ENCODE assay signal across 1 cellular context in the genomic region with DNA sequence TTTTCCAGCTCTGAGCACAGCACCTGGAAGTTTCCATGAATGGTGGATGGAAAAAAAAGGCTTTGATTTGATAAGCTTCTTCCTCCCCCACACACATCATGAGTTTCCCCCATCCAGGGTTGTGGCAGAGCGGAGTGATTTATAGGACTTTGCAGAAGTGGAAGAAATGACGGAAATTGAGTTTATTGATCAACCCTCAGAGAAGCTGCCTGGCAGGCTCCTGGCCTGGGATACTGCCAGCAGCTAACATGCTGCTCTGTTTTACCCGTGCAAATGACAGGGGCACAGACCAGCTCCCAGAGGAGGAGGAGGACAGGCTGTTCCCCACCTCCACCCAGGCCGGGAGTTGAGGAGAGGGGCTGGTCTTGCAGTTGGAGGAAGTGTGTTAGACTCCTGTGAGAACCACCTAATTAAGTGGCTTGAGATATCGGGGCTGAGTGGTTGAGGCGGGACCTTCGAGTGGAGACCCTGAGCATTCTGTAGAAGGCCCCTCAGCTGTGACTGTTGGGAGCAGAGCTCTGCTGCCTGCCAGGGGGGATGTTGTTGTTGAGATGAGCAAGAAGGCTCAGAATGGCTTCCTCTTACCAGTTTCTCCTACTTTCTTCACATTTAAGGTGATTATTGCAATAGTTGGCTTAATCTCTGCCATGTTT.
TF ChIP-seq lines count a peak whose summit lies in the region.

No MANE protein-coding gene starts in this region.

TF ChIP-seq in K562, 482 proteins besides CTCF, POLR2A, EP300 and RAD21:
- TF ChIP-seq ZFPM2 (CRISPR knock-in tag; IDR thresholded peaks at IDR 0.05) = no peak
- peak; percentile 43 for TF ChIP-seq MEIS2 (IDR thresholded peaks at IDR 0.05; ENCODE audit: partially characterized antibody)
- TF ChIP-seq, protein P1, sequence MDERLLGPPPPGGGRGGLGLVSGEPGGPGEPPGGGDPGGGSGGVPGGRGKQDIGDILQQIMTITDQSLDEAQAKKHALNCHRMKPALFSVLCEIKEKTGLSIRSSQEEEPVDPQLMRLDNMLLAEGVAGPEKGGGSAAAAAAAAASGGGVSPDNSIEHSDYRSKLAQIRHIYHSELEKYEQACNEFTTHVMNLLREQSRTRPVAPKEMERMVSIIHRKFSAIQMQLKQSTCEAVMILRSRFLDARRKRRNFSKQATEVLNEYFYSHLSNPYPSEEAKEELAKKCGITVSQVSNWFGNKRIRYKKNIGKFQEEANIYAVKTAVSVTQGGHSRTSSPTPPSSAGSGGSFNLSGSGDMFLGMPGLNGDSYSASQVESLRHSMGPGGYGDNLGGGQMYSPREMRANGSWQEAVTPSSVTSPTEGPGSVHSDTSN (CRISPR knock-in tag; IDR thresholded peaks at IDR 0.05; ENCODE audit: low read depth) = no peak
- TF ChIP-seq, protein P1 (tag; conservative IDR thresholded peaks at IDR 0.05; ENCODE audit: low read depth) = 0 out of 2 replicates have a peak, but pooled peaks have one; percentile 17
- TF ChIP-seq SRSF7 (optimal IDR thresholded peaks at IDR 0.05; ENCODE audit: low read depth, low read length) = no peak
TF ChIP-seq in K562: peak in this region for 2.
